32 cellular contexts compared by ENCODE assay signal in genomic region chr2:41197781-41198180, GRCh38.
A peak's percentile ranks its signal among the peaks of the same experiment; 100 is the strongest.
DNase-seq lines count a peak whose midpoint lies in the region; ATAC-seq, FAIRE-seq and TF ChIP-seq lines count a peak whose summit lies in the region.
"Had no signal": no experiment of that assay in that cellular context is flagged by ENCODE, and none has a peak within 500 bp of the region (broad histone marks: within the 10 kb centered on the region; RNA-seq: fewer than 3 reads in every experiment).

No MANE protein-coding gene starts in this region.

- ATAC-seq in A549: no peak
- ATAC-seq: activated CD8-positive, alpha-beta T cell treated with anti-CD3 and anti-CD28 coated beads, Interleukin-2, amount 10 ng/mL, durations not matched to agents 7 days and 5 days; activated naive CD8-positive, alpha-beta T cell treated with anti-CD3 and anti-CD28 coated beads, Interleukin-2, amount 50 U/mL, for 24 hours; psoas muscle; stimulated activated effector memory CD8-positive, alpha-beta T cell treated with anti-CD3 and anti-CD28 coated beads, Interleukin-12 subunit alpha, Interleukin-12 subunit beta, amount 100 ng/mL, for 72 hours had no signal

- no peak for FAIRE-seq in A549 (lab: Jason Lieb, UNC)
- FAIRE-seq: bronchial epithelial cell, endometrium, GM12892 had no signal

- no peaks in the 10 kb centered on the region for H3K27me3 ChIP-seq in hepatocyte
- H3K27me3 ChIP-seq: BLaER1 treated with 17β-estradiol and CSF1 and Interleukin-3, amounts not matched to agents 10 nM and 100 nM; neutrophil; Peyer's patch; SJSA1 had no signal

- DNase-seq in A549 (ENCODE audit: low read depth in 1 of 2, low spot score in 1 of 2): no peak
- peak; percentile 2 for DNase-seq in LHCN-M2 (ENCODE audit: low read depth)
- DNase-seq in amniotic epithelial cell (ENCODE audit: low read depth): peak; percentile 35
- DNase-seq in hepatocyte (ENCODE audit: low spot score): peak; percentile 5
- DNase-seq in NCI-H2227 (lab: John Stamatoyannopoulos, UW; ENCODE audit: unreplicated experiment): no peak
- no peak for DNase-seq in DMS53 treated with DMSO at 0.1 percent for 48 hours (lab: John Stamatoyannopoulos, UW; ENCODE audit: unreplicated experiment)
- DNase-seq in RWPE1 (ENCODE audit: low spot score): no peak
- no peak for DNase-seq in GM19240 (ENCODE audit: insufficient read length, low spot score)
- DNase-seq: activated CD8-positive, alpha-beta T cell treated with anti-CD3 and anti-CD28 coated beads, Interleukin-2, amount 10 ng/mL, durations not matched to agents 7 days and 5 days; activated gamma-delta T cell; activated naive CD8-positive, alpha-beta T cell treated with anti-CD3 and anti-CD28 coated beads, Interleukin-2, amount 50 U/mL, for 24 hours; activated T-cell treated with anti-CD3 and anti-CD28 coated beads for 4 hours; COR-L47; DMS79 treated with DMSO at 0.1 percent for 48 hours; glutamatergic neuron; HCEC 1CT; mammary epithelial cell; NCI-H1105; NCI-H2081 treated with DMSO at 0.1 percent for 48 hours; NCI-H510A; NK-92 treated with Interleukin-12 subunit alpha and Interleukin-12 subunit beta, amount 100 ng/mL, for 24 hours; Peyer's patch; psoas muscle; substantia nigra had no signal

- no peak overlapping the region for H3K4me3 ChIP-seq in A549
- H3K4me3 ChIP-seq in hepatocyte: no peak overlapping the region
- H3K4me3 ChIP-seq: BLaER1 treated with 17β-estradiol and CSF1 and Interleukin-3, amounts not matched to agents 10 nM and 100 nM; Peyer's patch; psoas muscle; SJSA1; skin epidermis had no signal

- H3K4me1 ChIP-seq in A549: no peaks in the 10 kb centered on the region
- H3K4me1 ChIP-seq in hepatocyte (ENCODE audit: insufficient read depth): no peaks in the 10 kb centered on the region
- H3K4me1 ChIP-seq: BLaER1 treated with 17β-estradiol and CSF1 and Interleukin-3, amounts not matched to agents 10 nM and 100 nM; Peyer's patch; SJSA1 had no signal

- no peaks in the 10 kb centered on the region for H4K20me1 ChIP-seq in hepatocyte (ENCODE audit: insufficient read depth, poor library complexity, severe bottlenecking)
- H4K20me1 ChIP-seq: BLaER1 treated with 17β-estradiol and CSF1 and Interleukin-3, amounts not matched to agents 10 nM and 100 nM had no signal

- no peak for TF ChIP-seq EP300 in A549 (IDR thresholded peaks at IDR 0.05)

- no peaks in the 10 kb centered on the region for H3K9me2 ChIP-seq in hepatocyte (replicated peaks; ENCODE audit: insufficient read depth)

- no peak overlapping the region for H2AFZ ChIP-seq in hepatocyte

- POLR2A ChIA-PET in A549 (lab: Yijun Ruan, JAX) (no interaction called here), RWPE1 (lab: Yijun Ruan, JAX; ENCODE audit: low non-redundant PET) (no interaction called here)

- TF ChIP-seq CTCF in A549 (IDR thresholded peaks at IDR 0.05): no peak
- no peak for TF ChIP-seq CTCF in hepatocyte (IDR thresholded peaks at IDR 0.05; ENCODE audit: poor library complexity)
- TF ChIP-seq CTCF in RWPE1 (conservative IDR thresholded peaks at IDR 0.05; ENCODE audit: low read depth): no peak

- no peaks in the 10 kb centered on the region for H3K36me3 ChIP-seq in hepatocyte (replicated peaks; ENCODE audit: insufficient read depth, low read depth)
- H3K36me3 ChIP-seq: BLaER1 treated with 17β-estradiol and CSF1 and Interleukin-3, amounts not matched to agents 10 nM and 100 nM; neutrophil; Peyer's patch; SJSA1 had no signal

- WGBS in A549 (ENCODE audit: missing lambda C conversion rate): 22% methylated on average over 4 of the region's 4 CpGs
- WGBS in hepatocyte (ENCODE audit: low lambda C conversion rate, missing lambda C conversion rate): 78% methylated on average over 4 of the region's 4 CpGs

- H3K4me2 ChIP-seq in A549 (no peak overlapping the region), hepatocyte (no peak overlapping the region)
- H3K4me2 ChIP-seq: BLaER1 treated with 17β-estradiol and CSF1 and Interleukin-3, amounts not matched to agents 10 nM and 100 nM had no signal

- H3K9me3 ChIP-seq in A549 (no peaks in the 10 kb centered on the region), hepatocyte (ENCODE audit: low read depth) (no peaks in the 10 kb centered on the region)
- H3K9me3 ChIP-seq: BLaER1 treated with 17β-estradiol and CSF1 and Interleukin-3, amounts not matched to agents 10 nM and 100 nM; neutrophil; Peyer's patch; psoas muscle; SJSA1 had no signal

- no peaks in the 10 kb centered on the region for H3K79me2 ChIP-seq in hepatocyte

- TF ChIP-seq POLR2A in A549 (IDR thresholded peaks at IDR 0.05; ENCODE audit: low read length): no peak

- CTCF ChIA-PET in A549 (lab: Yijun Ruan, JAX): no interaction called here
- CTCF ChIA-PET in RWPE1 (lab: Yijun Ruan, JAX): no interaction called here

- no peak for TF ChIP-seq RAD21 in A549 (conservative IDR thresholded peaks at IDR 0.05 in 1 of 2, IDR thresholded peaks at IDR 0.05 in 1 of 2)

- H3K27ac ChIP-seq in A549 (no peak overlapping the region), hepatocyte (no peak overlapping the region), RWPE1 (no peak overlapping the region)
- H3K27ac ChIP-seq: BLaER1 treated with 17β-estradiol and CSF1 and Interleukin-3, amounts not matched to agents 10 nM and 100 nM; neutrophil; Peyer's patch; psoas muscle; SJSA1; skin epidermis had no signal

TF ChIP-seq in A549, 52 proteins besides CTCF, POLR2A, EP300 and RAD21:
- TF ChIP-seq HOXA7 (CRISPR knock-in tag; IDR thresholded peaks at IDR 0.05) (no peak), BHLHE40 (IDR thresholded peaks at IDR 0.05; ENCODE audit: low read depth, low read length) (no peak), REST (IDR thresholded peaks at IDR 0.05) (peak; percentile 85)

Comparison
In these comparisons a context has a peak if more than half of its experiments do, and no peak if none do; other contexts are left out.
1. DNase-seq: peak in LHCN-M2 (single experiment), amniotic epithelial cell (single experiment) and hepatocyte (single experiment); none in A549 (0 of 2), NCI-H2227 (single experiment), DMS53 treated with DMSO at 0.1 percent for 48 hours (single experiment), RWPE1 (single experiment) and GM19240 (single experiment).